In the genomic region with DNA sequence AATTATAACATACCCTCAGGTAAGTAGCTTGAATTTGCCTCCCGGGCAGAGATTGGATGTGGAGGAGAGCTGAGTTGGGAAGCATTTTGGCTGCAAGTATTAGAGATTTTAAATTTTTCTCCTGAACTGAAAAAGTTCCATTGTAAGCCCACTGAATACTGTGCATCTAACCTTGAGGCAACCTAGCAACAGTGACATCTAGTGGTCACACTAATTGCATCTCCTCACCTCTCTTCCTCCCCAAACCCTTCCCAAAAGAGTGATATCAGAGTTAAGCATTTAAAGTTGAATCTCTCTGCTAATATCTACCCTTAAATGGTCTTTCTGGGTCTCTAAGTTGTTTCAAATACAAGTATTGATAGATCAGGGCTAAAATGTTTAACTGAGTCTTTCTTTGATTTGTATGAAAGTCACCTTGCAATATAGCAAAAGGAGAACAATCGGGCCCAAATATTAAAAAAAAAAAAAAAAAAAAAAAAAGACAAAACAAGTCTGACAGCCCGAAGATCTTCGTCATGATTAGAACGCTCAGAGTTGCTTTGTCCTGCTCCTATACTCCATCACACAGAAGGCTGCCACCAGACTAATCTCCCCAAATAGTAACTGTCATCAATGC, we compare ENCODE assay signal across 8 cellular contexts. TPM values are rescaled to one million over a fixed set of nuclear protein-coding genes. Genes with fewer than 3 reads are reported as not detected.
DNase-seq lines count a peak whose midpoint lies in the region; ATAC-seq, FAIRE-seq and TF ChIP-seq lines count a peak whose summit lies in the region.

No MANE protein-coding gene starts in this region.

- TF ChIP-seq EP300 in HepG2 (IDR thresholded peaks at IDR 0.05; ENCODE audit: low read depth in 2 of 2, low read length in 2 of 2) = no peak
- no peak for TF ChIP-seq EP300 in HepG2 (CRISPR knock-in tag; IDR thresholded peaks at IDR 0.05; ENCODE audit: borderline replicate concordance)

- H3K27me3 ChIP-seq in OCI-LY3 (ENCODE audit: low read depth, low read length) (no peaks in the 10 kb centered on the region), colonic mucosa (no peaks in the 10 kb centered on the region), HepG2 (ENCODE audit: control insufficient read depth in 1 of 2, insufficient read depth in 2 of 2, low read length in 2 of 2) (no peaks in the 10 kb centered on the region), vagina (no peaks in the 10 kb centered on the region)

- H3K4me2 ChIP-seq in OCI-LY3 (ENCODE audit: low read length) (peak overlapping the region; percentile 38), HepG2 (ENCODE audit: low read depth, low read length) (no peak overlapping the region)

- H4K20me1 ChIP-seq in OCI-LY3 (ENCODE audit: insufficient read depth, low read length) (no peaks in the 10 kb centered on the region), HepG2 (ENCODE audit: insufficient read depth, low read length) (no peaks in the 10 kb centered on the region)

- ATAC-seq in GM21526 (IDR thresholded peaks at IDR 0.05; ENCODE audit: low FRiP score, unreplicated experiment) (peak; percentile 86), HepG2 (peak; percentile 92)

- H3K36me3 ChIP-seq in OCI-LY3 (replicated peaks; ENCODE audit: low read depth, low read length) (no peaks in the 10 kb centered on the region), colonic mucosa (no peaks in the 10 kb centered on the region), HepG2 (replicated peaks in 1 of 2; ENCODE audit: control insufficient read depth in 1 of 2, insufficient read depth in 2 of 2, low read length in 2 of 2) (no peaks in the 10 kb centered on the region), vagina (no peaks in the 10 kb centered on the region)

- POLR2A ChIA-PET in HepG2 (lab: Yijun Ruan, JAX) = no interaction called here

- no peaks in the 10 kb centered on the region for H3K9me3 ChIP-seq in OCI-LY3 (ENCODE audit: insufficient read depth, low read length)
- H3K9me3 ChIP-seq in colonic mucosa = no peaks in the 10 kb centered on the region
- no peaks in the 10 kb centered on the region for H3K9me3 ChIP-seq in HepG2 (ENCODE audit: low read length)
- no peaks in the 10 kb centered on the region for H3K9me3 ChIP-seq in vagina

- H3K4me1 ChIP-seq in OCI-LY3 (ENCODE audit: low read length) = no peaks in the 10 kb centered on the region
- no peaks in the 10 kb centered on the region for H3K4me1 ChIP-seq in colonic mucosa
- no peaks in the 10 kb centered on the region for H3K4me1 ChIP-seq in HepG2 (ENCODE audit: insufficient read depth, low read length)
- no peaks in the 10 kb centered on the region for H3K4me1 ChIP-seq in vagina

- peak; percentile 78 for TF ChIP-seq CTCF in OCI-LY3 (IDR thresholded peaks at IDR 0.05; ENCODE audit: low read depth, low read length)
- peak; percentile 45 for TF ChIP-seq CTCF in colonic mucosa (IDR thresholded peaks at IDR 0.05)
- TF ChIP-seq CTCF in HepG2 (CRISPR knock-in tag; IDR thresholded peaks at IDR 0.05) = peak; percentile 74
- peak; percentile 27 to 42 (median 37) for TF ChIP-seq CTCF in vagina (IDR thresholded peaks at IDR 0.05)

- H3K27ac ChIP-seq in OCI-LY3 (ENCODE audit: low read length) (no peak overlapping the region), colonic mucosa (no peak overlapping the region), HepG2 (ENCODE audit: extremely low read length, insufficient read depth, low read length) (no peak overlapping the region), vagina (no peak overlapping the region)

- BruUV-seq in HepG2 (replicated peaks; lab: Mats Ljungman, UMichigan) = no TSS peak

- in situ Hi-C loops in KBM-7 (cut with MboI; ENCODE audit: low pct_unique_long_range_greater_than_20kb, low sequenced_read_pairs) = no loop called here
- in situ Hi-C loops in HepG2 (cut with HindIII; ENCODE audit: extremely low pct_ligation_motif_present, low pct_unique_long_range_greater_than_20kb) = loop anchor here (10.0 kb wide), 1 partner anchor 990 kb away; no protein-coding TSS in a partner anchor

- CTCF ChIA-PET in HepG2 (lab: Yijun Ruan, JAX; ENCODE audit: low intra/inter-chr PET ratio, low total read pairs) = interaction anchor here (1.3 to 2.2 kb wide), 2 partner anchors 990 to 1149 kb away, joined by 5 to 8 read pairs; no protein-coding TSS in a partner anchor

- peak; percentile 35; the same call in 1 of the 2 replicates for TF ChIP-seq RAD21 in HepG2 (CRISPR knock-in tag; IDR thresholded peaks at IDR 0.05)

- TF ChIP-seq POLR2A in HepG2 (IDR thresholded peaks at IDR 0.05; ENCODE audit: insufficient read depth in 1 of 2, low read depth in 2 of 2, low read length in 2 of 2) (no peak), vagina (IDR thresholded peaks at IDR 0.05) (no peak)

- intact Hi-C loops in colonic mucosa (cut with DNase I) (loop anchor here (5.0 kb wide), 1 partner anchor 1148 kb away; no protein-coding TSS in a partner anchor), HepG2 (cut with micrococcal nuclease; ENCODE audit: unreplicated experiment) (loop anchor here (1.0 kb wide), 2 partner anchors 990 to 1149 kb away; no protein-coding TSS in a partner anchor), vagina (cut with DNase I) (no loop called here)

- WGBS in HepG2 (ENCODE audit: low lambda C conversion rate) = 5% methylated on average over 5 of the region's 5 CpGs

- DNase-seq in NCI-H510A treated with DMSO at 0.1 percent for 48 hours (lab: John Stamatoyannopoulos, UW) (peak; percentile 47), NCI-H510A (lab: John Stamatoyannopoulos, UW) (no peak), KBM-7 (peak; percentile 72), colonic mucosa (no peak), HepG2 (ENCODE audit: low spot score) (peak; percentile 36), vagina (ENCODE audit: extremely low spot score in 2 of 2) (no peak)

- H3K79me2 ChIP-seq in OCI-LY3 (ENCODE audit: low read length) = no peaks in the 10 kb centered on the region
- no peaks in the 10 kb centered on the region for H3K79me2 ChIP-seq in HepG2 (ENCODE audit: insufficient read depth, low read length)

- H2AFZ ChIP-seq in OCI-LY3 (ENCODE audit: low read depth, low read length) (peak overlapping the region; percentile 73), HepG2 (ENCODE audit: low read length) (no peak overlapping the region)

- no peak overlapping the region for H3K4me3 ChIP-seq in OCI-LY3 (ENCODE audit: low read length)
- no peak overlapping the region for H3K4me3 ChIP-seq in colonic mucosa
- H3K4me3 ChIP-seq in HepG2 (replicated peaks in 1 of 3; ENCODE audit: insufficient read depth in 1 of 3, low read depth in 2 of 3, low read length in 3 of 3) = no peak overlapping the region
- no peak overlapping the region for H3K4me3 ChIP-seq in vagina

- H3K9ac ChIP-seq in OCI-LY3 (ENCODE audit: low read length) (no peak overlapping the region), colonic mucosa (ENCODE audit: low read depth in 2 of 2, low read length in 2 of 2) (no peak overlapping the region), HepG2 (ENCODE audit: insufficient read depth, low read depth, low read length) (no peak overlapping the region)

- FAIRE-seq in HepG2 (lab: Jason Lieb, UNC) = peak; percentile 77

RNA-seq across cellular contexts. Expression of a gene that starts 40.4 kb away (rescaled TPM):
- not detected for total RNA-seq in colonic mucosa
- not detected in 2 replicates for total RNA-seq in HepG2 (2016; rRNA removed; fragmentation: Illumina TruSeq; extraction: Trizol)
- not detected in 2 replicates for total RNA-seq in HepG2 (2016; cell fraction: cytosol; rRNA removed; fragmentation: Illumina TruSeq; extraction: Trizol; ENCODE audit: low read depth)
- not detected in 2 replicates for total RNA-seq in HepG2 (2016; cell fraction: insoluble cytoplasmic fraction; rRNA removed; fragmentation: Illumina TruSeq; extraction: Trizol)
- not detected in 2 replicates for total RNA-seq in HepG2 (2016; cell fraction: membrane; rRNA removed; fragmentation: Illumina TruSeq; extraction: Trizol)
- total RNA-seq in HepG2 (2016; cell fraction: nucleus; rRNA removed; fragmentation: Illumina TruSeq; extraction: Trizol) = not detected in 2 replicates
- not detected in 2 replicates for polyA plus RNA-seq in HepG2 (2011; rRNA removed)
- polyA plus RNA-seq in HepG2 (2011; cell fraction: cytosol; rRNA removed) = not detected in 2 replicates
- not detected in 2 replicates for polyA plus RNA-seq in HepG2 (2011; cell fraction: nucleus; rRNA removed)
- not detected in 2 replicates for polyA plus RNA-seq in HepG2 (2012)
- not detected in 2 replicates for polyA plus RNA-seq in HepG2 (2016; cell fraction: cytosol; fragmentation: Illumina TruSeq; extraction: Trizol; ENCODE audit: low read depth)
- polyA plus RNA-seq in HepG2 (2016; cell fraction: insoluble cytoplasmic fraction; fragmentation: Illumina TruSeq; extraction: Trizol; ENCODE audit: low read depth) = not detected in 2 replicates
- polyA plus RNA-seq in HepG2 (2016; cell fraction: membrane; fragmentation: Illumina TruSeq; extraction: Trizol; ENCODE audit: low read depth) = not detected in 2 replicates
- not detected in 2 replicates for polyA plus RNA-seq in HepG2 (2016; cell fraction: nucleus; fragmentation: Illumina TruSeq; extraction: Trizol; ENCODE audit: insufficient read depth, low read depth)
- not detected in 2 replicates for polyA minus RNA-seq in HepG2 (2011; rRNA and poly(A)+ RNA removed; ENCODE audit: low replicate concordance)
- not detected in 2 replicates for polyA minus RNA-seq in HepG2 (2011; cell fraction: cytosol; rRNA and poly(A)+ RNA removed)
- polyA minus RNA-seq in HepG2 (2011; cell fraction: nucleus; rRNA and poly(A)+ RNA removed) = not detected in 2 replicates
- 3.7 TPM for total RNA-seq in vagina

RNA-seq across cellular contexts. Expression of a gene that starts 52.4 kb away (rescaled TPM):
- 10 to 100 TPM; 18.9 to 25.2 TPM for total RNA-seq in colonic mucosa
- 32.6 and 46.9 TPM in 2 replicates for total RNA-seq in HepG2 (2016; rRNA removed; fragmentation: Illumina TruSeq; extraction: Trizol)
- 16.0 and 21.0 TPM in 2 replicates for total RNA-seq in HepG2 (2016; cell fraction: cytosol; rRNA removed; fragmentation: Illumina TruSeq; extraction: Trizol; ENCODE audit: low read depth)
- 40.1 and 50.4 TPM in 2 replicates for total RNA-seq in HepG2 (2016; cell fraction: insoluble cytoplasmic fraction; rRNA removed; fragmentation: Illumina TruSeq; extraction: Trizol)
- total RNA-seq in HepG2 (2016; cell fraction: membrane; rRNA removed; fragmentation: Illumina TruSeq; extraction: Trizol) = 26.3 and 29.6 TPM in 2 replicates
- total RNA-seq in HepG2 (2016; cell fraction: nucleus; rRNA removed; fragmentation: Illumina TruSeq; extraction: Trizol) = 17.6 and 22.6 TPM in 2 replicates
- polyA plus RNA-seq in HepG2 (2011; rRNA removed) = 11.7 and 15.2 TPM in 2 replicates
- 7.3 and 9.3 TPM in 2 replicates for polyA plus RNA-seq in HepG2 (2011; cell fraction: cytosol; rRNA removed)
- 2.2 and 2.8 TPM in 2 replicates for polyA plus RNA-seq in HepG2 (2011; cell fraction: nucleus; rRNA removed)
- polyA plus RNA-seq in HepG2 (2012) = 21.1 and 45.4 TPM in 2 replicates
- polyA plus RNA-seq in HepG2 (2016; cell fraction: cytosol; fragmentation: Illumina TruSeq; extraction: Trizol; ENCODE audit: low read depth) = 18.5 and 25.0 TPM in 2 replicates
- polyA plus RNA-seq in HepG2 (2016; cell fraction: insoluble cytoplasmic fraction; fragmentation: Illumina TruSeq; extraction: Trizol; ENCODE audit: low read depth) = 71.8 and 79.1 TPM in 2 replicates
- 38.7 and 40.8 TPM in 2 replicates for polyA plus RNA-seq in HepG2 (2016; cell fraction: membrane; fragmentation: Illumina TruSeq; extraction: Trizol; ENCODE audit: low read depth)
- polyA plus RNA-seq in HepG2 (2016; cell fraction: nucleus; fragmentation: Illumina TruSeq; extraction: Trizol; ENCODE audit: insufficient read depth, low read depth) = 32.4 and 35.9 TPM in 2 replicates
- polyA minus RNA-seq in HepG2 (2011; rRNA and poly(A)+ RNA removed; ENCODE audit: low replicate concordance) = 27.1 and 28.0 TPM in 2 replicates
- 20.5 and 23.2 TPM in 2 replicates for polyA minus RNA-seq in HepG2 (2011; cell fraction: cytosol; rRNA and poly(A)+ RNA removed)
- polyA minus RNA-seq in HepG2 (2011; cell fraction: nucleus; rRNA and poly(A)+ RNA removed) = 16.6 and 19.9 TPM in 2 replicates
- total RNA-seq in vagina = 9.6 TPM

RNA-seq across cellular contexts. Expression of a gene that starts 59.7 kb away (rescaled TPM):
- not detected for total RNA-seq in colonic mucosa
- total RNA-seq in HepG2 (2016; rRNA removed; fragmentation: Illumina TruSeq; extraction: Trizol) = 4.5 and 5.5 TPM in 2 replicates
- 3.3 and 4.7 TPM in 2 replicates for total RNA-seq in HepG2 (2016; cell fraction: cytosol; rRNA removed; fragmentation: Illumina TruSeq; extraction: Trizol; ENCODE audit: low read depth)
- 3.5 and 5.4 TPM in 2 replicates for total RNA-seq in HepG2 (2016; cell fraction: insoluble cytoplasmic fraction; rRNA removed; fragmentation: Illumina TruSeq; extraction: Trizol)
- 5.4 and 5.6 TPM in 2 replicates for total RNA-seq in HepG2 (2016; cell fraction: membrane; rRNA removed; fragmentation: Illumina TruSeq; extraction: Trizol)
- 6.2 and 7.9 TPM in 2 replicates for total RNA-seq in HepG2 (2016; cell fraction: nucleus; rRNA removed; fragmentation: Illumina TruSeq; extraction: Trizol)
- 2.4 and 3.5 TPM in 2 replicates for polyA plus RNA-seq in HepG2 (2011; rRNA removed)
- 2.6 and 2.9 TPM in 2 replicates for polyA plus RNA-seq in HepG2 (2011; cell fraction: cytosol; rRNA removed)
- polyA plus RNA-seq in HepG2 (2011; cell fraction: nucleus; rRNA removed) = 5.8 and 7.3 TPM in 2 replicates
- polyA plus RNA-seq in HepG2 (2012) = 4.5 and 5.0 TPM in 2 replicates
- polyA plus RNA-seq in HepG2 (2016; cell fraction: cytosol; fragmentation: Illumina TruSeq; extraction: Trizol; ENCODE audit: low read depth) = 1.5 and 1.8 TPM in 2 replicates
- 6.9 and 8.6 TPM in 2 replicates for polyA plus RNA-seq in HepG2 (2016; cell fraction: insoluble cytoplasmic fraction; fragmentation: Illumina TruSeq; extraction: Trizol; ENCODE audit: low read depth)
- 3.4 and 4.2 TPM in 2 replicates for polyA plus RNA-seq in HepG2 (2016; cell fraction: membrane; fragmentation: Illumina TruSeq; extraction: Trizol; ENCODE audit: low read depth)
- polyA plus RNA-seq in HepG2 (2016; cell fraction: nucleus; fragmentation: Illumina TruSeq; extraction: Trizol; ENCODE audit: insufficient read depth, low read depth) = 13.3 and 14.1 TPM in 2 replicates
- 3.2 TPM in 1 of 2 replicates, not detected in the other for polyA minus RNA-seq in HepG2 (2011; rRNA and poly(A)+ RNA removed; ENCODE audit: low replicate concordance)
- 2.5 and 2.8 TPM in 2 replicates for polyA minus RNA-seq in HepG2 (2011; cell fraction: cytosol; rRNA and poly(A)+ RNA removed)
- polyA minus RNA-seq in HepG2 (2011; cell fraction: nucleus; rRNA and poly(A)+ RNA removed) = 7.8 and 15.5 TPM in 2 replicates
- not detected for total RNA-seq in vagina

Comparison
In these comparisons a context has a peak if more than half of its experiments do, and no peak if none do; other contexts are left out.
1. DNase-seq: peak in NCI-H510A treated with DMSO at 0.1 percent for 48 hours (single experiment), KBM-7 (single experiment) and HepG2 (single experiment); none in NCI-H510A (single experiment), colonic mucosa (single experiment) and vagina (0 of 2).
2. Peak in every context shown above with its lines, with median percentiles within 50 percentile points of each other: CTCF ChIP-seq.